Comparison of ENCODE assay signal across 8 cellular contexts in genomic region chr6:25951296-25952032, GRCh38. TPM values are rescaled to one million over a fixed set of nuclear protein-coding genes. Genes with fewer than 3 reads are reported as not detected.
"Had no signal": no experiment of that assay in that cellular context is flagged by ENCODE, and none has a peak within 500 bp of the region (broad histone marks: within the 10 kb centered on the region; RNA-seq: fewer than 3 reads in every experiment).

No MANE protein-coding gene starts in this region.

- H3K4me2 ChIP-seq: KMS-11 had no signal

- H3K27ac ChIP-seq: HL-60, KMS-11 had no signal

- H3K36me3 Mint-ChIP-seq: IgD-negative memory B cell had no signal

- H3K9ac ChIP-seq: KMS-11 had no signal

- DNase-seq: IMR-90, KBM-7, KG1 had no signal

- H3K4me3 Mint-ChIP-seq: IgD-negative memory B cell had no signal

- H3K27ac Mint-ChIP-seq: IgD-negative memory B cell had no signal

- H3K27me3 Mint-ChIP-seq: IgD-negative memory B cell had no signal

RNA-seq across cellular contexts. Expression of gene SLC17A2, which starts 21.0 kb away (rescaled TPM):
- total RNA-seq: HT-29, HT1080, IMR-90 had no signal
- polyA plus RNA-seq: IgD-negative memory B cell, IMR-90 had no signal
